Comparison of ENCODE assay signal across 26 cellular contexts in the genomic region with DNA sequence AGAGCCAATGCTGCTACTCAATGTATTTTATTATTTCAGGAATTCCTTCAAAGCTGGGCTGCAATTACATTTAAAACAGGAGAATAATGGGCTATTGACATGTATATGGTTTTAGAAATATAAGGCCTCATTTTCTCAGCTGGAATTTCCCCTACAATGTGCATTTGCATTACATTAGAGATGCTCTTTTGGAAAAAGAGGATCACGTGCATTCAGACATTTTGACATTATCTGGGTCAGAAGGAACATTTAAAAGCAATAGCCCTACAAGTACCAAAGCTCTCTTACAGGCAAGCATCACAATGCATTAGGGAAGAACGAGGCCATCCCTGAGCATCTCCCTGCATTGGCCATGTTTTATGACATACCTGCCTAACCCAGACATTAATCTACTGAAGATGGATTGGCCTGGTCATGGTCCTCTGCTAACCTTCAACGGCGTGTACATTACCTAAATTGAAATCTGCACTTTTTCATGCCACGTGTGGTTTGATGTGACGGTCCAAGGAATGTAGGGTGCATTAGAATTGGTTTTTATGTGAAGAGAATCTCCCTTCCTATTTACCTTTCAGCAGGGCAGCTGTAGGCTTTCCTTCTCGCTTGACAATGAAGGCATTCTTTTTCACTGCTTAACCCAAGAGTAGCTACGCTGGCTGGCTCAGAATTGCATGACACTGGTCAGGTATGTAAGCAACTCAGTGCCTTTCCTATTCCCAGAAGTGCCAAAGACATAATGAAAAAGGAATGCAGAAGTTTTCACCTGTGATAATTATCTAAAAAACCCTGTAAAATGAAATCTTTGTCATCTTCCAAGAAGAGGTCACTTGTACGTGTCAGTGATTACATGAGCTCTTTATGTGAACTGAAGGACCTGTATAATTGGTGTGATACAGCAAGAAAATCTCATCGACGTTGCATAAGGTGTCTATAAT.
A peak's percentile ranks its signal among the peaks of the same experiment; 100 is the strongest.
DNase-seq lines count a peak whose midpoint lies in the region; ATAC-seq and TF ChIP-seq lines count a peak whose summit lies in the region.
"Had no signal": no experiment of that assay in that cellular context is flagged by ENCODE, and none has a peak within 500 bp of the region (broad histone marks: within the 10 kb centered on the region; RNA-seq: fewer than 3 reads in every experiment).

No MANE protein-coding gene starts in this region.

- H4K8ac ChIP-seq in mesendoderm (ENCODE audit: low read depth, low read length): no peak overlapping the region

- H3K36me3 ChIP-seq in GM23338 (ENCODE audit: insufficient read depth) (no peaks in the 10 kb centered on the region), endodermal cell (ENCODE audit: control insufficient read depth, insufficient read depth, low read length) (no peaks in the 10 kb centered on the region), mesendoderm (ENCODE audit: control insufficient read depth, insufficient read depth, low read length) (no peaks in the 10 kb centered on the region)
- H3K36me3 ChIP-seq: ovary, sigmoid colon, tibial nerve had no signal

- H3K56ac ChIP-seq in mesendoderm (ENCODE audit: low read length): no peak overlapping the region

- H3K27ac ChIP-seq in GM23338 (ENCODE audit: low read depth) (peak overlapping the region; percentile 92), endodermal cell (ENCODE audit: low read depth, low read length) (no peak overlapping the region), mesendoderm (ENCODE audit: low read depth, low read length) (no peak overlapping the region), RWPE1 (no peak overlapping the region)
- H3K27ac ChIP-seq: ovary had no signal

- CTCF ChIA-PET in RWPE1 (lab: Yijun Ruan, JAX): interaction anchor here (0.5 kb wide), 1 partner anchor 1025 kb away, joined by 3 read pairs; no protein-coding TSS in a partner anchor

- no peak overlapping the region for H3K18ac ChIP-seq in mesendoderm (ENCODE audit: low read length)

- H2BK5ac ChIP-seq in mesendoderm (ENCODE audit: low read length): no peak overlapping the region

- 58 to 60% methylated on average over 3 to 11 of the region's 11 CpGs for WGBS in endodermal cell (ENCODE audit: insufficient coverage in 1 of 2, insufficient read length in 1 of 2), 2 experiments
- WGBS in mesendoderm (ENCODE audit: extremely low coverage, insufficient coverage, low lambda C conversion rate): no CpG with 5 or more reads among the region's 11 CpGs

- no peak overlapping the region for H3K4ac ChIP-seq in mesendoderm (ENCODE audit: low read depth, low read length)

- H3K27me3 ChIP-seq in GM23338 (ENCODE audit: insufficient read depth): no peaks in the 10 kb centered on the region
- H3K27me3 ChIP-seq in endodermal cell (ENCODE audit: control insufficient read depth, insufficient read depth, low read length, poor library complexity, severe bottlenecking): no peaks in the 10 kb centered on the region
- H3K27me3 ChIP-seq in mesendoderm (ENCODE audit: insufficient read depth, low read length, poor library complexity): no peaks in the 10 kb centered on the region
- H3K27me3 ChIP-seq: ovary, sigmoid colon, tibial nerve had no signal

- peak overlapping the region; percentile 7; the same call in 1 of the 2 replicates for H3K4me3 ChIP-seq in GM23338
- H3K4me3 ChIP-seq in endodermal cell (ENCODE audit: low read length): no peak overlapping the region
- H3K4me3 ChIP-seq in mesendoderm (ENCODE audit: low read length): no peak overlapping the region
- H3K4me3 ChIP-seq: K562, ovary, sigmoid colon, tibial nerve had no signal

- no peak overlapping the region for H2BK120ac ChIP-seq in mesendoderm (ENCODE audit: low read depth, low read length)

- H3K9ac ChIP-seq in endodermal cell (ENCODE audit: extremely low read depth, low read length, poor library complexity, severe bottlenecking) (no peak overlapping the region), mesendoderm (ENCODE audit: low read length) (no peak overlapping the region)

- peak; percentile 97 for ATAC-seq in GM23338
- ATAC-seq in HG02870 (IDR thresholded peaks at IDR 0.05; ENCODE audit: unreplicated experiment): no peak
- ATAC-seq: activated T-helper 17 cell treated with anti-CD3 and anti-CD28 coated beads, Interleukin-2, amount 50 U/mL, for 72 hours; effector memory CD8-positive, alpha-beta T cell; K562; PC-3; stimulated activated memory B cell treated with anti-CD40 and anti-IgM and Interleukin-4, amounts not matched to agents 10 μg/mL and 1 μg/mL and 100 μg/mL, for 72 hours had no signal

- H3K4me1 Mint-ChIP-seq in GM23338: peaks cover 58% of the 10 kb centered on the region
- peaks cover 24% of the 10 kb centered on the region for H3K4me1 Mint-ChIP-seq in endodermal cell
- no peaks in the 10 kb centered on the region for H3K4me1 Mint-ChIP-seq in T-helper 2 cell treated with Interferon-gamma antibody and Interleukin-4, amounts not matched to agents 5 μg/mL and 100 μg/mL, for 36 hours (ENCODE audit: low read depth)
- no peaks in the 10 kb centered on the region for H3K4me1 Mint-ChIP-seq in glutamatergic neuron (ENCODE audit: low read depth, unreplicated experiment)
- H3K4me1 Mint-ChIP-seq: activated T-helper 17 cell treated with anti-CD3 and anti-CD28 coated beads, Interleukin-2, amount 50 U/mL, for 72 hours; CD4-positive, CD25-positive, alpha-beta regulatory T cell; naive B cell; stimulated activated memory B cell treated with anti-CD40 and anti-IgM and Interleukin-4, amounts not matched to agents 10 μg/mL and 1 μg/mL and 100 μg/mL, for 72 hours had no signal

- no peaks in the 10 kb centered on the region for H3K79me1 ChIP-seq in mesendoderm (ENCODE audit: low read length)

- no peak overlapping the region for H2AFZ ChIP-seq in GM23338

- 0 out of 2 replicates have a peak, but pooled peaks cover 3% of the 10 kb centered on the region for H3K9me2 ChIP-seq in GM23338 (ENCODE audit: insufficient read depth)

- H4K20me1 ChIP-seq in GM23338 (replicated peaks; ENCODE audit: insufficient read depth): no peaks in the 10 kb centered on the region

- H3K4me2 ChIP-seq in GM23338: peak overlapping the region; percentile 43
- H3K4me2 ChIP-seq in mesendoderm (ENCODE audit: low read length): no peak overlapping the region

- H3K27ac Mint-ChIP-seq in GM23338: peak overlapping the region; percentile 92
- peak overlapping the region; percentile 46 for H3K27ac Mint-ChIP-seq in endodermal cell
- H3K27ac Mint-ChIP-seq in T-helper 2 cell treated with Interferon-gamma antibody and Interleukin-4, amounts not matched to agents 5 μg/mL and 100 μg/mL, for 36 hours: no peak overlapping the region
- H3K27ac Mint-ChIP-seq in glutamatergic neuron (ENCODE audit: unreplicated experiment): no peak overlapping the region
- H3K27ac Mint-ChIP-seq: activated naive CD8-positive, alpha-beta T cell; activated T-helper 17 cell treated with anti-CD3 and anti-CD28 coated beads, Interleukin-2, amount 50 U/mL, for 72 hours; CD4-positive, CD25-positive, alpha-beta regulatory T cell; effector memory CD8-positive, alpha-beta T cell; naive B cell; stimulated activated memory B cell treated with anti-CD40 and anti-IgM and Interleukin-4, amounts not matched to agents 10 μg/mL and 1 μg/mL and 100 μg/mL, for 72 hours; T-helper 1 cell treated with Interleukin-12 subunit alpha and Interleukin-12 subunit beta and Interleukin-4 antibody, amounts not matched to agents 30 μg/mL and 1 μg/mL, for 36 hours had no signal

- H3K79me2 ChIP-seq in GM23338 (replicated peaks; ENCODE audit: insufficient read depth) (no peaks in the 10 kb centered on the region), mesendoderm (ENCODE audit: control insufficient read depth, insufficient read depth, low read length) (no peaks in the 10 kb centered on the region)

- H2AK5ac ChIP-seq in mesendoderm (ENCODE audit: low read length): no peak overlapping the region

- H3K36me3 Mint-ChIP-seq in GM23338 (ENCODE audit: low read depth) (peaks cover 10% of the 10 kb centered on the region; the same call in 1 of the 3 replicates), endodermal cell (ENCODE audit: low read depth) (no peaks in the 10 kb centered on the region), glutamatergic neuron (ENCODE audit: unreplicated experiment) (no peaks in the 10 kb centered on the region)
- no peaks in the 10 kb centered on the region for H3K36me3 Mint-ChIP-seq in T-helper 2 cell treated with Interferon-gamma antibody and Interleukin-4, amounts not matched to agents 5 μg/mL and 100 μg/mL, for 36 hours (ENCODE audit: low read depth)
- H3K36me3 Mint-ChIP-seq: activated naive CD8-positive, alpha-beta T cell; CD4-positive, CD25-positive, alpha-beta regulatory T cell; naive B cell; stimulated activated memory B cell treated with anti-CD40 and anti-IgM and Interleukin-4, amounts not matched to agents 10 μg/mL and 1 μg/mL and 100 μg/mL, for 72 hours had no signal

- no peaks in the 10 kb centered on the region for H3K9me3 ChIP-seq in endodermal cell (ENCODE audit: control insufficient read depth, low read length)
- H3K9me3 ChIP-seq: ovary, sigmoid colon, tibial nerve had no signal

- H4K5ac ChIP-seq in mesendoderm (ENCODE audit: low read length): no peak overlapping the region

- no peak overlapping the region for H2BK15ac ChIP-seq in mesendoderm (replicated peaks; ENCODE audit: low read depth)

- peaks cover 30% of the 10 kb centered on the region for H3K4me1 ChIP-seq in GM23338 (ENCODE audit: insufficient read depth)
- H3K4me1 ChIP-seq in endodermal cell (ENCODE audit: control insufficient read depth, insufficient read depth, low read length): no peaks in the 10 kb centered on the region
- H3K4me1 ChIP-seq in mesendoderm (ENCODE audit: control insufficient read depth, low read depth, low read length): peaks cover 3% of the 10 kb centered on the region
- H3K4me1 ChIP-seq: sigmoid colon had no signal

- H3K27me3 Mint-ChIP-seq in GM23338 (ENCODE audit: insufficient read depth, low read depth, poor library complexity) (no peaks in the 10 kb centered on the region), endodermal cell (ENCODE audit: insufficient read depth) (no peaks in the 10 kb centered on the region), glutamatergic neuron (ENCODE audit: unreplicated experiment) (no peaks in the 10 kb centered on the region)
- no peaks in the 10 kb centered on the region for H3K27me3 Mint-ChIP-seq in T-helper 2 cell treated with Interferon-gamma antibody and Interleukin-4, amounts not matched to agents 5 μg/mL and 100 μg/mL, for 36 hours (ENCODE audit: low read depth)
- H3K27me3 Mint-ChIP-seq: activated naive CD8-positive, alpha-beta T cell; activated T-helper 17 cell treated with anti-CD3 and anti-CD28 coated beads, Interleukin-2, amount 50 U/mL, for 72 hours; CD4-positive, CD25-positive, alpha-beta regulatory T cell; effector memory CD8-positive, alpha-beta T cell; naive B cell; stimulated activated memory B cell treated with anti-CD40 and anti-IgM and Interleukin-4, amounts not matched to agents 10 μg/mL and 1 μg/mL and 100 μg/mL, for 72 hours had no signal

- peak overlapping the region; percentile 29 for H3K23ac ChIP-seq in mesendoderm (ENCODE audit: low read length)

- peak; percentile 93 for DNase-seq in GM23338 (ENCODE audit: low spot score)
- peak; percentile 20 for DNase-seq in NCI-H2227 (lab: John Stamatoyannopoulos, UW; ENCODE audit: unreplicated experiment)
- peak; percentile 70 for DNase-seq in endodermal cell
- DNase-seq in mesendoderm: peak; percentile 65
- no peak for DNase-seq in T-helper 2 cell treated with Interferon-gamma antibody and Interleukin-4, amounts not matched to agents 5 μg/mL and 100 μg/mL, for 36 hours (ENCODE audit: low spot score)
- no peak for DNase-seq in glutamatergic neuron
- no peak for DNase-seq in RWPE1 (ENCODE audit: low spot score)
- DNase-seq: activated CD4-positive, alpha-beta T cell treated with anti-CD3 and anti-CD28 coated beads, Interleukin-2, amount 50 U/mL, for 1 hour; CD4-positive, CD25-positive, alpha-beta regulatory T cell; DMS 273 treated with DMSO at 0.1 percent for 48 hours; effector memory CD8-positive, alpha-beta T cell; mesenchymal stem cell; MV-4-11; naive B cell; NCI-H2029 treated with DMSO at 0.1 percent for 48 hours; ovary; PC-3; SIG-M5; sigmoid colon had no signal

- H3K9me3 Mint-ChIP-seq in GM23338 (no peaks in the 10 kb centered on the region), endodermal cell (peaks cover 2% of the 10 kb centered on the region), glutamatergic neuron (ENCODE audit: unreplicated experiment) (no peaks in the 10 kb centered on the region)
- H3K9me3 Mint-ChIP-seq in T-helper 2 cell treated with Interferon-gamma antibody and Interleukin-4, amounts not matched to agents 5 μg/mL and 100 μg/mL, for 36 hours: peaks cover 5% of the 10 kb centered on the region

- 0 out of 2 replicates have a peak, but pooled peaks cover 4% of the 10 kb centered on the region for H3F3A ChIP-seq in GM23338 (replicated peaks; ENCODE audit: low read depth)

- POLR2A ChIA-PET in RWPE1 (lab: Yijun Ruan, JAX; ENCODE audit: low non-redundant PET): no interaction called here

- TF ChIP-seq CTCF in GM23338 (conservative IDR thresholded peaks at IDR 0.05; ENCODE audit: low read depth in 2 of 2) (no peak), endodermal cell (conservative IDR thresholded peaks at IDR 0.05) (no peak), glutamatergic neuron (IDR thresholded peaks at IDR 0.05; ENCODE audit: partially characterized antibody, unreplicated experiment) (no peak), RWPE1 (conservative IDR thresholded peaks at IDR 0.05; ENCODE audit: low read depth) (no peak)

- peak overlapping the region; percentile 14; the same call in 2 of the 3 replicates for H3K4me3 Mint-ChIP-seq in GM23338
- no peak overlapping the region for H3K4me3 Mint-ChIP-seq in endodermal cell
- no peak overlapping the region for H3K4me3 Mint-ChIP-seq in T-helper 2 cell treated with Interferon-gamma antibody and Interleukin-4, amounts not matched to agents 5 μg/mL and 100 μg/mL, for 36 hours
- no peak overlapping the region for H3K4me3 Mint-ChIP-seq in glutamatergic neuron (ENCODE audit: unreplicated experiment)
- H3K4me3 Mint-ChIP-seq: activated naive CD8-positive, alpha-beta T cell; activated T-helper 17 cell treated with anti-CD3 and anti-CD28 coated beads, Interleukin-2, amount 50 U/mL, for 72 hours; CD4-positive, CD25-positive, alpha-beta regulatory T cell; effector memory CD8-positive, alpha-beta T cell; naive B cell; stimulated activated memory B cell treated with anti-CD40 and anti-IgM and Interleukin-4, amounts not matched to agents 10 μg/mL and 1 μg/mL and 100 μg/mL, for 72 hours; T-helper 1 cell treated with Interleukin-12 subunit alpha and Interleukin-12 subunit beta and Interleukin-4 antibody, amounts not matched to agents 30 μg/mL and 1 μg/mL, for 36 hours had no signal

Comparison
In these comparisons a context has a peak if more than half of its experiments do, and no peak if none do; other contexts are left out.
1. DNase-seq: peak in GM23338 (single experiment), NCI-H2227 (single experiment), endodermal cell (single experiment) and mesendoderm (single experiment); none in T-helper 2 cell treated with Interferon-gamma antibody and Interleukin-4, amounts not matched to agents 5 μg/mL and 100 μg/mL, for 36 hours (single experiment), glutamatergic neuron (single experiment) and RWPE1 (single experiment).
2. H3K27ac Mint-ChIP-seq: peak in GM23338 (single experiment) and endodermal cell (single experiment); none in T-helper 2 cell treated with Interferon-gamma antibody and Interleukin-4, amounts not matched to agents 5 μg/mL and 100 μg/mL, for 36 hours (single experiment) and glutamatergic neuron (single experiment).